8 cellular contexts compared by ENCODE assay signal in genomic region chr6:109793793-109794192, GRCh38.
DNase-seq lines count a peak whose midpoint lies in the region; ATAC-seq lines count a peak whose summit lies in the region.

No MANE protein-coding gene starts in this region.

- H3K36me3 Mint-ChIP-seq in naive B cell = peaks cover 11 to 21% of the 10 kb centered on the region in 2 donors

- peak overlapping the region in 1 of 8 donors; percentile 15 for H3K4me3 Mint-ChIP-seq in naive B cell

- peaks cover 4 to 12% (median 7%) of the 10 kb centered on the region in 3 donors for H3K4me1 Mint-ChIP-seq in naive B cell

- H3K27ac Mint-ChIP-seq in naive B cell = peak overlapping the region in 3 of 6 donors; percentile 73 to 83 (median 75)

- no peaks in the 10 kb centered on the region for H3K9me3 Mint-ChIP-seq in naive B cell

- DNase-seq in NOMO-1 treated with DMSO at 0.1 percent for 48 hours (lab: John Stamatoyannopoulos, UW; ENCODE audit: unreplicated experiment) (peak; percentile 32), NOMO-1 treated with dmso at 0.1 percent for 144 hours (lab: John Stamatoyannopoulos, UW; ENCODE audit: unreplicated experiment) (no peak), NCI-H774 (lab: John Stamatoyannopoulos, UW) (peak; percentile 97), dermis blood vessel endothelial cell (peak; percentile 92), naive B cell (no peak), NCI-H82 (lab: John Stamatoyannopoulos, UW) (no peak)
- DNase-seq in stimulated activated CD4-positive, alpha-beta T cell treated with anti-CD3 and anti-CD28 coated beads, Interleukin-4, amount 100 ng/mL, for 24 hours = no peak

- no peaks in the 10 kb centered on the region for H3K27me3 Mint-ChIP-seq in naive B cell

- ATAC-seq in naive B cell (ENCODE audit: low read depth in 2 of 2) (peak; percentile 36 to 75), HG02884 (IDR thresholded peaks at IDR 0.05; ENCODE audit: unreplicated experiment) (no peak)

Comparison
In these comparisons a context has a peak if more than half of its experiments do, and no peak if none do; other contexts are left out.
1. DNase-seq: peak in NOMO-1 treated with DMSO at 0.1 percent for 48 hours (single experiment), NCI-H774 (single experiment) and dermis blood vessel endothelial cell (single experiment); none in NOMO-1 treated with dmso at 0.1 percent for 144 hours (single experiment), naive B cell (single experiment), NCI-H82 (single experiment) and stimulated activated CD4-positive, alpha-beta T cell treated with anti-CD3 and anti-CD28 coated beads, Interleukin-4, amount 100 ng/mL, for 24 hours (single experiment).